Comparison of ENCODE assay signal across 13 cellular contexts in the genomic region with DNA sequence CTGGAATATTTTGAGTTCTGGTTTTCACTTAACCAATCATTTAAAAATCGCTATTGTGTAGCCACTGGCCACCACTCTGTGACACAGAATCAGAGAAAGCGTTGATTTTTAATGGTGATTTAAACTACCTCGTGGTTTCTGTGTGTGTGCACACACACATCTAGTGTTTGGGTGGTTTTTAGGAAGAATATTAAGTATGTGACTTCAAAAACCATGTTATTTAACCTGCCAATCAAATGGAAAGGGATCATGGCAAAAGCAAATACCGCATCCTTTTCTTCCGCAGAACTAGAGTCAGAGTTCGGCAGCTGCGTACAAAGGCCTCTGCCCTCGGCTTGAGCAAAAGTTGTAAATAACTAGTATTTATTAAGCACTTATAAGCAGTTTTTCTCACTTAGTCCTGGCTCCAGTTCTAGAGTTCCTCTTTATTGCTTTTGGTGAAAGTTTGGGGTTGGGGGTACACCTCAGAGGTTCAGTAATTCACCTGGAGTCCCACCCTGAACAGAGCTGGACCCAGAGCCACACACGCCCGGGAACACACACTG.
"Had no signal": no experiment of that assay in that cellular context is flagged by ENCODE, and none has a peak within 500 bp of the region (broad histone marks: within the 10 kb centered on the region; RNA-seq: fewer than 3 reads in every experiment).

No MANE protein-coding gene starts in this region.

- DNase-seq: activated naive CD4-positive, alpha-beta T cell; cerebellar nuclear complex; esophagus squamous epithelium; foreskin fibroblast; left lung; naive B cell; spleen; stimulated activated CD4-positive, alpha-beta T cell treated with anti-CD3 and anti-CD28 coated beads, Interleukin-1b, Interleukin-23, amount 100 ng/mL, for 48 hours; stimulated activated naive B cell treated with anti-CD40 and anti-IgM and Interleukin-4, amounts not matched to agents 10 μg/mL and 1 μg/mL and 100 μg/mL, for 72 hours; SW 1271 had no signal

- H3K27me3 Mint-ChIP-seq: naive B cell; stimulated activated naive B cell treated with anti-CD40 and anti-IgM and Interleukin-4, amounts not matched to agents 10 μg/mL and 1 μg/mL and 100 μg/mL, for 72 hours; type B pancreatic cell had no signal

- H3K27ac Mint-ChIP-seq: stimulated activated naive B cell treated with anti-CD40 and anti-IgM and Interleukin-4, amounts not matched to agents 10 μg/mL and 1 μg/mL and 100 μg/mL, for 72 hours; T-helper 2 cell treated with Interferon-gamma antibody and Interleukin-4, amounts not matched to agents 5 μg/mL and 100 μg/mL, for 36 hours had no signal

- H3K27ac ChIP-seq: esophagus squamous epithelium, SJSA1, spleen had no signal

- ATAC-seq: stimulated activated naive B cell treated with anti-CD40 and anti-IgM and Interleukin-4, amounts not matched to agents 10 μg/mL and 1 μg/mL and 100 μg/mL, for 72 hours had no signal

- H3K4me3 Mint-ChIP-seq: naive B cell; stimulated activated naive B cell treated with anti-CD40 and anti-IgM and Interleukin-4, amounts not matched to agents 10 μg/mL and 1 μg/mL and 100 μg/mL, for 72 hours; T-helper 2 cell treated with Interferon-gamma antibody and Interleukin-4, amounts not matched to agents 5 μg/mL and 100 μg/mL, for 36 hours; type B pancreatic cell had no signal

- H3K9me3 Mint-ChIP-seq: naive B cell; stimulated activated naive B cell treated with anti-CD40 and anti-IgM and Interleukin-4, amounts not matched to agents 10 μg/mL and 1 μg/mL and 100 μg/mL, for 72 hours; T-helper 2 cell treated with Interferon-gamma antibody and Interleukin-4, amounts not matched to agents 5 μg/mL and 100 μg/mL, for 36 hours; type B pancreatic cell had no signal
